Comparison of ENCODE assay signal across 9 cellular contexts in the genomic region with DNA sequence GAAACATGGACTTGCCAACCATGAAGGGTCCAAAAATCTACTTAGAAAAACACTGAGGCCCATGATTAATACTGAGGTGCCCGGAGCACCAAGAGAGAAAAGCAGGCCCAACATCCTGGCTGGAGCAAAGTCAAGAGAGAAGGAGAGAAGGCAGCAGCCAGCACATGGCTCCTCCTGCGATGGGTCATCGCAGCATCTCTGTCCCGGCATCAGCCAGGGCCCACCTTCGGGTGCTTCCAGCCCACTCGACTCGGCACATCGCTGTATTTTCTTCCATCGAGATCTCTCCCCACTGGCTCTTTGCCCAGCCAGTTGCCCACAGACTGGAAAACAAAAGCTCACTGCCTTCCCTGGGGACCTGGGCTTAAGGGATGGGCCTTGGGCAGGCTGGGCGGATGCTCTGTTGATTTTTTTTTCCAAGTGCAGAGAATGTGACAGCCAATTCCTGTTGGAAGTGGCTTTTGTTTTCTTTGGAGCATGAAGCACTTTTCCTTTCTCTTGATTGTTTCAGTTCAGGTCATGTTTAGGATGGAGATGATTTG. TPM values are rescaled to one million over a fixed set of nuclear protein-coding genes. Genes with fewer than 3 reads are reported as not detected.
DNase-seq lines count a peak whose midpoint lies in the region; ATAC-seq and TF ChIP-seq lines count a peak whose summit lies in the region.
"Had no signal": no experiment of that assay in that cellular context is flagged by ENCODE, and none has a peak within 500 bp of the region (broad histone marks: within the 10 kb centered on the region; RNA-seq: fewer than 3 reads in every experiment).

No MANE protein-coding gene starts in this region.

- CTCF ChIA-PET in A673 (lab: Charles Lee) = no interaction called here
- CTCF ChIA-PET in activated CD4-positive, alpha-beta T cell treated with anti-CD3 and anti-CD28 coated beads, Interleukin-2, amount 10 ng/mL, durations not matched to agents 7 days and 5 days (lab: Charles Lee) = interaction anchor here (0.7 kb wide), 1 partner anchor 1072 kb away, joined by 3 read pairs; no protein-coding TSS in a partner anchor

- H3K4me3 Mint-ChIP-seq in activated CD4-positive, alpha-beta T cell treated with anti-CD3 and anti-CD28 coated beads, Interleukin-2, amount 10 ng/mL, durations not matched to agents 7 days and 5 days = no peak overlapping the region

- H3K4me3 ChIP-seq in A673 (ENCODE audit: low read depth, low read length, poor library complexity, severe bottlenecking) (no peak overlapping the region), colonic mucosa (no peak overlapping the region), muscle layer of colon (ENCODE audit: low read depth in 1 of 2, low read length in 2 of 2) (no peak overlapping the region)

- no peaks in the 10 kb centered on the region for H3K27me3 ChIP-seq in A673 (replicated peaks; ENCODE audit: insufficient read depth, low read depth, low read length, poor library complexity)
- no peaks in the 10 kb centered on the region for H3K27me3 ChIP-seq in colonic mucosa
- H3K27me3 ChIP-seq in muscle layer of colon (ENCODE audit: control insufficient read depth in 1 of 2, insufficient read depth in 2 of 2, low read length in 2 of 2) = no peaks in the 10 kb centered on the region

- no peaks in the 10 kb centered on the region for H3K9me3 Mint-ChIP-seq in activated CD4-positive, alpha-beta T cell treated with anti-CD3 and anti-CD28 coated beads, Interleukin-2, amount 10 ng/mL, durations not matched to agents 7 days and 5 days

- H3K27ac Mint-ChIP-seq in activated CD4-positive, alpha-beta T cell treated with anti-CD3 and anti-CD28 coated beads, Interleukin-2, amount 10 ng/mL, durations not matched to agents 7 days and 5 days = no peak overlapping the region

- intact Hi-C loops in A673 (cut with micrococcal nuclease; ENCODE audit: unreplicated experiment) = no loop called here
- intact Hi-C loops in colonic mucosa (cut with DNase I) = no loop called here

- H3K9me3 ChIP-seq in A673 (ENCODE audit: low read depth, low read length, poor library complexity, severe bottlenecking) = no peaks in the 10 kb centered on the region
- no peaks in the 10 kb centered on the region for H3K9me3 ChIP-seq in colonic mucosa
- H3K9me3 ChIP-seq in muscle layer of colon (ENCODE audit: low read length) = no peaks in the 10 kb centered on the region
- H3K9me3 ChIP-seq: Caco-2 had no signal

- H3K9ac ChIP-seq in colonic mucosa (ENCODE audit: low read depth in 2 of 2, low read length in 2 of 2) (peak overlapping the region in 1 of 2 donors; percentile 34), muscle layer of colon (ENCODE audit: low read length) (no peak overlapping the region)

- H3K4me1 Mint-ChIP-seq in activated CD4-positive, alpha-beta T cell treated with anti-CD3 and anti-CD28 coated beads, Interleukin-2, amount 10 ng/mL, durations not matched to agents 7 days and 5 days = no peaks in the 10 kb centered on the region

- BruUV-seq in A673 (replicated peaks; lab: Mats Ljungman, UMichigan) = no TSS peak

- no peaks in the 10 kb centered on the region for H3K36me3 Mint-ChIP-seq in activated CD4-positive, alpha-beta T cell treated with anti-CD3 and anti-CD28 coated beads, Interleukin-2, amount 10 ng/mL, durations not matched to agents 7 days and 5 days (ENCODE audit: low read depth)

- H3K4me1 ChIP-seq in A673 (ENCODE audit: insufficient read depth, low read length, poor library complexity, severe bottlenecking) (peaks cover 13% of the 10 kb centered on the region), colonic mucosa (no peaks in the 10 kb centered on the region), muscle layer of colon (ENCODE audit: insufficient read depth, low read length) (peaks cover 5% of the 10 kb centered on the region)

- no peaks in the 10 kb centered on the region for H3K27me3 Mint-ChIP-seq in activated CD4-positive, alpha-beta T cell treated with anti-CD3 and anti-CD28 coated beads, Interleukin-2, amount 10 ng/mL, durations not matched to agents 7 days and 5 days

- DNase-seq in A673 (ENCODE audit: low spot score) = peak; percentile 88
- peak; percentile 52 for DNase-seq in NCI-H187 treated with DMSO at 0.1 percent for 48 hours (lab: John Stamatoyannopoulos, UW)
- DNase-seq in colonic mucosa = peak; percentile 28
- DNase-seq in activated CD4-positive, alpha-beta T cell treated with anti-CD3 and anti-CD28 coated beads, Interleukin-2, amount 10 ng/mL, durations not matched to agents 7 days and 5 days = no peak
- DNase-seq in G401 (ENCODE audit: low spot score) = no peak
- DNase-seq in activated effector memory CD4-positive, alpha-beta T cell treated with Interleukin-2 at 50 U/mL for 16 hours = no peak

- ATAC-seq in GM21526 (IDR thresholded peaks at IDR 0.05; ENCODE audit: low FRiP score, unreplicated experiment) = no peak

- TF ChIP-seq CTCF in A673 (conservative IDR thresholded peaks at IDR 0.05; ENCODE audit: low read depth, low read length) (no peak), colonic mucosa (IDR thresholded peaks at IDR 0.05) (no peak)

- H3K27ac ChIP-seq in A673 (ENCODE audit: low read depth, low read length, poor library complexity, severe bottlenecking) (no peak overlapping the region), colonic mucosa (peak overlapping the region; percentile 35), muscle layer of colon (ENCODE audit: low read depth, low read length) (peak overlapping the region; percentile 17)

- H3K36me3 ChIP-seq in A673 (ENCODE audit: insufficient read depth, low read length, poor library complexity, severe bottlenecking) (no peaks in the 10 kb centered on the region), colonic mucosa (no peaks in the 10 kb centered on the region), muscle layer of colon (ENCODE audit: insufficient read depth, low read length) (no peaks in the 10 kb centered on the region)

- in situ Hi-C loops in G401 (cut with HindIII; ENCODE audit: low sequenced_read_pairs) = no loop called here

- POLR2A ChIA-PET in A673 (lab: Charles Lee; ENCODE audit: low non-redundant PET) = no interaction called here
- POLR2A ChIA-PET in activated CD4-positive, alpha-beta T cell treated with anti-CD3 and anti-CD28 coated beads, Interleukin-2, amount 10 ng/mL, durations not matched to agents 7 days and 5 days (lab: Charles Lee) = no interaction called here

RNA-seq across cellular contexts. Expression of a gene that starts 58.1 kb away (rescaled TPM):
- total RNA-seq in A673 (2021) (223 and 242 TPM in 2 replicates), colonic mucosa (100 to 1,000 TPM; 166 to 220 TPM)
- total RNA-seq in activated CD4-positive, alpha-beta T cell treated with anti-CD3 and anti-CD28 coated beads, Interleukin-2, amount 10 ng/mL, durations not matched to agents 7 days and 5 days = 100 to 1,000 TPM; 157 to 178 TPM
- total RNA-seq in G401 (2014; rRNA removed; shearing (Covaris generic)) = 72.8 and 112 TPM in 2 replicates

Comparison
In these comparisons a context has a peak if more than half of its experiments do, and no peak if none do; other contexts are left out.
1. DNase-seq: peak in A673 (single experiment), NCI-H187 treated with DMSO at 0.1 percent for 48 hours (single experiment) and colonic mucosa (single experiment); none in activated CD4-positive, alpha-beta T cell treated with anti-CD3 and anti-CD28 coated beads, Interleukin-2, amount 10 ng/mL, durations not matched to agents 7 days and 5 days (single experiment), G401 (single experiment) and activated effector memory CD4-positive, alpha-beta T cell treated with Interleukin-2 at 50 U/mL for 16 hours (single experiment).